ENCODE assay signal across 3 cellular contexts in genomic region chr1:224267922-224268321, GRCh38.
TF ChIP-seq lines count a peak whose summit lies in the region.

No MANE protein-coding gene starts in this region.

TF ChIP-seq in SK-N-SH, 30 proteins besides CTCF, POLR2A, EP300 and RAD21 (continued from another document):
- TF ChIP-seq IRF3 (IDR thresholded peaks at IDR 0.05; ENCODE audit: low read depth, low read length), result no peak
- TF ChIP-seq TEAD4 (IDR thresholded peaks at IDR 0.05; ENCODE audit: borderline replicate concordance, insufficient read depth), result no peak
- no peak for TF ChIP-seq FOXM1 (IDR thresholded peaks at IDR 0.05; ENCODE audit: low read depth)
- peak; percentile 72 for TF ChIP-seq PBX3 (IDR thresholded peaks at IDR 0.05)
- TF ChIP-seq YY1 (IDR thresholded peaks at IDR 0.05; ENCODE audit: low read depth), result no peak
- TF ChIP-seq NFIC (IDR thresholded peaks at IDR 0.05; ENCODE audit: borderline replicate concordance), result peak; percentile 42; the same call in 1 of the 2 replicates
- peak; percentile 24; the same call in 1 of the 2 replicates for TF ChIP-seq JUND (IDR thresholded peaks at IDR 0.05)
- no peak for TF ChIP-seq GABPA (IDR thresholded peaks at IDR 0.05; ENCODE audit: low read depth)
- no peak for TF ChIP-seq USF1 (IDR thresholded peaks at IDR 0.05; ENCODE audit: borderline replicate concordance, low read depth)
- TF ChIP-seq MEF2A (IDR thresholded peaks at IDR 0.05; ENCODE audit: borderline replicate concordance, low read depth), result no peak
- no peak for TF ChIP-seq REST (IDR thresholded peaks at IDR 0.05; ENCODE audit: low read depth, low read length)
- no peak for TF ChIP-seq SMC3 (IDR thresholded peaks at IDR 0.05; ENCODE audit: low read depth, low read length)
TF ChIP-seq in SK-N-SH: peak in this region for 4.

TF ChIP-seq in SK-N-SH treated with all-trans-retinoic acid at 6 μM for 48 hours, 23 proteins besides CTCF, POLR2A, EP300 and RAD21 (continued from another document):
- no peak for TF ChIP-seq CSRNP3 (CRISPR knock-in tag; IDR thresholded peaks at IDR 0.05)
- no peak for TF ChIP-seq PATZ1 (CRISPR knock-in tag; IDR thresholded peaks at IDR 0.05; ENCODE audit: borderline replicate concordance)
- TF ChIP-seq ZFP30 (CRISPR knock-in tag; IDR thresholded peaks at IDR 0.05), result no peak
- no peak for TF ChIP-seq TOX (CRISPR knock-in tag; IDR thresholded peaks at IDR 0.05; ENCODE audit: borderline replicate concordance)
- TF ChIP-seq ARNTL (CRISPR knock-in tag; IDR thresholded peaks at IDR 0.05; ENCODE audit: borderline replicate concordance, low read depth), result no peak
- TF ChIP-seq RARB (CRISPR knock-in tag; IDR thresholded peaks at IDR 0.05), result no peak
- no peak for TF ChIP-seq CREB5 (CRISPR knock-in tag; IDR thresholded peaks at IDR 0.05; ENCODE audit: low read depth)
- no peak for TF ChIP-seq ZC3H10 (CRISPR knock-in tag; IDR thresholded peaks at IDR 0.05)
- TF ChIP-seq TSHZ2 (CRISPR knock-in tag; IDR thresholded peaks at IDR 0.05), result no peak
- TF ChIP-seq ISL1 (CRISPR knock-in tag; IDR thresholded peaks at IDR 0.05), result no peak; the same call in none of the 2 replicates

TF ChIP-seq in GM23338, 12 proteins besides CTCF, POLR2A, EP300 and RAD21 (continued from another document):
- TF ChIP-seq ETS1 (IDR thresholded peaks at IDR 0.05) (no peak), EZH2phosphoT487 (IDR thresholded peaks at IDR 0.05; ENCODE audit: unreplicated experiment) (no peak)
